ENCODE assay signal across 20 cellular contexts in genomic region chr3:16486201-16486600, GRCh38. TPM values are rescaled to one million over a fixed set of nuclear protein-coding genes. Genes with fewer than 3 reads are reported as not detected.
DNase-seq lines count a peak whose midpoint lies in the region; ATAC-seq and TF ChIP-seq lines count a peak whose summit lies in the region.
"Had no signal": no experiment of that assay in that cellular context is flagged by ENCODE, and none has a peak within 500 bp of the region (broad histone marks: within the 10 kb centered on the region; RNA-seq: fewer than 3 reads in every experiment).

No MANE protein-coding gene starts in this region.

- no peaks in the 10 kb centered on the region for H3K9me3 ChIP-seq in ovary
- H3K9me3 ChIP-seq: esophagus squamous epithelium, prostate gland, transverse colon had no signal

- peaks cover 16% of the 10 kb centered on the region for H3K4me1 ChIP-seq in ovary (ENCODE audit: insufficient read depth)
- H3K4me1 ChIP-seq: prostate gland had no signal

- TF ChIP-seq CTCF in ovary (IDR thresholded peaks at IDR 0.05) = no peak

- no peak overlapping the region for H3K4me3 Mint-ChIP-seq in activated naive CD4-positive, alpha-beta T cell treated with anti-CD3 and anti-CD28 coated beads for 36 hours
- no peak overlapping the region for H3K4me3 Mint-ChIP-seq in IgD-negative memory B cell
- no peak overlapping the region for H3K4me3 Mint-ChIP-seq in activated naive CD8-positive, alpha-beta T cell treated with anti-CD3 and anti-CD28 coated beads, Interleukin-2, amount 50 U/mL, for 24 hours
- H3K4me3 Mint-ChIP-seq in stimulated activated effector memory CD8-positive, alpha-beta T cell treated with anti-CD3 and anti-CD28 coated beads, Interleukin-12 subunit alpha, Interleukin-12 subunit beta, amount 100 ng/mL, for 72 hours = no peak overlapping the region
- H3K4me3 Mint-ChIP-seq: neural crest cell had no signal

- CTCF ChIA-PET in activated naive CD4-positive, alpha-beta T cell treated with anti-CD3 and anti-CD28 coated beads for 36 hours (lab: Charles Lee) = no interaction called here

- no peak for TF ChIP-seq EP300 in ovary (IDR thresholded peaks at IDR 0.05)

- 71 to 82% (median 82%) methylated on average over 2 of the region's 2 CpGs for WGBS in ovary, 3 donors

- H3K27ac ChIP-seq in ovary = no peak overlapping the region
- H3K27ac ChIP-seq: prostate gland had no signal

- TF ChIP-seq POLR2A in ovary (IDR thresholded peaks at IDR 0.05) = no peak

- intact Hi-C loops in activated naive CD4-positive, alpha-beta T cell treated with anti-CD3 and anti-CD28 coated beads for 36 hours (cut with micrococcal nuclease) = no loop called here
- intact Hi-C loops in ovary (cut with DNase I) = no loop called here

- no peak overlapping the region for H3K4me3 ChIP-seq in ovary
- H3K4me3 ChIP-seq: esophagus squamous epithelium, GM12878, prostate gland, transverse colon had no signal

- H3K27ac Mint-ChIP-seq in activated naive CD4-positive, alpha-beta T cell treated with anti-CD3 and anti-CD28 coated beads for 36 hours = peak overlapping the region; percentile 54
- peak overlapping the region in 2 of 3 donors; percentile 24 to 34 for H3K27ac Mint-ChIP-seq in IgD-negative memory B cell
- peak overlapping the region; percentile 69 for H3K27ac Mint-ChIP-seq in activated naive CD8-positive, alpha-beta T cell treated with anti-CD3 and anti-CD28 coated beads, Interleukin-2, amount 50 U/mL, for 24 hours
- H3K27ac Mint-ChIP-seq in stimulated activated effector memory CD8-positive, alpha-beta T cell treated with anti-CD3 and anti-CD28 coated beads, Interleukin-12 subunit alpha, Interleukin-12 subunit beta, amount 100 ng/mL, for 72 hours = peak overlapping the region; percentile 78

- H3K27me3 ChIP-seq in ovary = no peaks in the 10 kb centered on the region
- H3K27me3 ChIP-seq: esophagus squamous epithelium, transverse colon had no signal

- H3K4me1 Mint-ChIP-seq in activated naive CD4-positive, alpha-beta T cell treated with anti-CD3 and anti-CD28 coated beads for 36 hours (ENCODE audit: low read depth) = peaks cover 68% of the 10 kb centered on the region
- H3K4me1 Mint-ChIP-seq in IgD-negative memory B cell = peaks cover 26 to 39% (median 33%) of the 10 kb centered on the region in 3 donors
- peaks cover 62% of the 10 kb centered on the region for H3K4me1 Mint-ChIP-seq in activated naive CD8-positive, alpha-beta T cell treated with anti-CD3 and anti-CD28 coated beads, Interleukin-2, amount 50 U/mL, for 24 hours
- peaks cover 71% of the 10 kb centered on the region for H3K4me1 Mint-ChIP-seq in stimulated activated effector memory CD8-positive, alpha-beta T cell treated with anti-CD3 and anti-CD28 coated beads, Interleukin-12 subunit alpha, Interleukin-12 subunit beta, amount 100 ng/mL, for 72 hours

- DNase-seq in activated naive CD4-positive, alpha-beta T cell treated with anti-CD3 and anti-CD28 coated beads for 36 hours = no peak
- no peak for DNase-seq in activated naive CD4-positive, alpha-beta T cell treated with Interleukin-2 at 50 U/mL for 16 hours
- no peak for DNase-seq in activated naive CD8-positive, alpha-beta T cell treated with anti-CD3 and anti-CD28 coated beads, Interleukin-2, amount 50 U/mL, for 24 hours
- no peak for DNase-seq in stimulated activated effector memory CD8-positive, alpha-beta T cell treated with anti-CD3 and anti-CD28 coated beads, Interleukin-12 subunit alpha, Interleukin-12 subunit beta, amount 100 ng/mL, for 72 hours (ENCODE audit: low spot score in 2 of 2)
- DNase-seq in ovary (no peak), C1 segment of cervical spinal cord (lab: John Stamatoyannopoulos, UW) (no peak)
- DNase-seq: activated CD8-positive, alpha-beta memory T cell treated with anti-CD3 and anti-CD28 coated beads for 24 hours; anterior cingulate cortex; effector CD4-positive, alpha-beta T cell; esophagus squamous epithelium; NCI-H526; stimulated activated CD4-positive, alpha-beta T cell treated with anti-CD3 and anti-CD28 coated beads, Interleukin-1b, Interleukin-23, amount 100 ng/mL, for 48 hours; stimulated activated naive CD4-positive, alpha-beta T cell treated with Interleukin-2 at 50 U/mL for 16 hours; SW 1271; transverse colon had no signal

- H3K36me3 ChIP-seq in ovary = no peaks in the 10 kb centered on the region
- H3K36me3 ChIP-seq: prostate gland, transverse colon had no signal

- H3K36me3 Mint-ChIP-seq in activated naive CD4-positive, alpha-beta T cell treated with anti-CD3 and anti-CD28 coated beads for 36 hours (ENCODE audit: low read depth) = peaks cover 43% of the 10 kb centered on the region
- peaks cover 20% of the 10 kb centered on the region for H3K36me3 Mint-ChIP-seq in IgD-negative memory B cell
- H3K36me3 Mint-ChIP-seq in activated naive CD8-positive, alpha-beta T cell treated with anti-CD3 and anti-CD28 coated beads, Interleukin-2, amount 50 U/mL, for 24 hours (ENCODE audit: low read depth) = peaks cover 73% of the 10 kb centered on the region
- peaks cover 69% of the 10 kb centered on the region for H3K36me3 Mint-ChIP-seq in stimulated activated effector memory CD8-positive, alpha-beta T cell treated with anti-CD3 and anti-CD28 coated beads, Interleukin-12 subunit alpha, Interleukin-12 subunit beta, amount 100 ng/mL, for 72 hours

- ATAC-seq in activated naive CD8-positive, alpha-beta T cell treated with anti-CD3 and anti-CD28 coated beads, Interleukin-2, amount 50 U/mL, for 24 hours = no peak
- no peak for ATAC-seq in stimulated activated effector memory CD8-positive, alpha-beta T cell treated with anti-CD3 and anti-CD28 coated beads, Interleukin-12 subunit alpha, Interleukin-12 subunit beta, amount 100 ng/mL, for 72 hours
- no peak for ATAC-seq in HG02588 (IDR thresholded peaks at IDR 0.05; ENCODE audit: unreplicated experiment)
- ATAC-seq: GM12878 had no signal

- H3K27me3 Mint-ChIP-seq in activated naive CD4-positive, alpha-beta T cell treated with anti-CD3 and anti-CD28 coated beads for 36 hours (ENCODE audit: low read depth) = no peaks in the 10 kb centered on the region
- no peaks in the 10 kb centered on the region for H3K27me3 Mint-ChIP-seq in IgD-negative memory B cell
- H3K27me3 Mint-ChIP-seq in activated naive CD8-positive, alpha-beta T cell treated with anti-CD3 and anti-CD28 coated beads, Interleukin-2, amount 50 U/mL, for 24 hours = no peaks in the 10 kb centered on the region

- no peaks in the 10 kb centered on the region for H3K9me3 Mint-ChIP-seq in activated naive CD4-positive, alpha-beta T cell treated with anti-CD3 and anti-CD28 coated beads for 36 hours
- H3K9me3 Mint-ChIP-seq in IgD-negative memory B cell = no peaks in the 10 kb centered on the region
- no peaks in the 10 kb centered on the region for H3K9me3 Mint-ChIP-seq in activated naive CD8-positive, alpha-beta T cell treated with anti-CD3 and anti-CD28 coated beads, Interleukin-2, amount 50 U/mL, for 24 hours
- no peaks in the 10 kb centered on the region for H3K9me3 Mint-ChIP-seq in stimulated activated effector memory CD8-positive, alpha-beta T cell treated with anti-CD3 and anti-CD28 coated beads, Interleukin-12 subunit alpha, Interleukin-12 subunit beta, amount 100 ng/mL, for 72 hours

RNA-seq across cellular contexts. Expression of gene RFTN1, which starts 27.3 kb away (rescaled TPM):
- 100 to 1,000 TPM in 1 of 2 experiments, 10 to 100 TPM in 1; 95.9 to 109 TPM for total RNA-seq in activated naive CD4-positive, alpha-beta T cell treated with anti-CD3 and anti-CD28 coated beads for 36 hours
- polyA plus RNA-seq in IgD-negative memory B cell (43.1 TPM), ovary (10 to 100 TPM; 61.5 to 63.1 TPM)
- 10 to 100 TPM; 25.2 to 52.4 (median 42.5) TPM for total RNA-seq in ovary
